Comparison of ENCODE assay signal across 23 cellular contexts in the genomic region with DNA sequence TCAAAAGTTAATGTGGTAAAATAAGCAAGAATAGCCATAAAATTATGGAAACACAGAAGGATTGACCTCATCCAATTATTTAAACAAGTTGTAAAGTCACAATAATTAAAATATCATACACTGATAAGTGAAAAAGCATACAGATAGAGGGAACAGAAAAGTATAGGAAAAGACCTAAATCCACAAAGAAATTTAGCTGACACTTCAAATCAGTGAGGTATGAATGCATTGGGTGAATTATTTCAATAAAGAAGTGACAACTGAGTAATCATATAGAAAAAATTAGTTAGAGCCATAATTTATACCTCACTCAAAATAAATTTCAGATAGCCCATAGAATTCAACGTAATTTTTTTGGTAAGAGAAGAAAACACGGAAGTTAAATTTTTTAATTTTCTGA.
"Had no signal": no experiment of that assay in that cellular context is flagged by ENCODE, and none has a peak within 500 bp of the region (broad histone marks: within the 10 kb centered on the region; RNA-seq: fewer than 3 reads in every experiment).

No MANE protein-coding gene starts in this region.

- ATAC-seq: T-cell had no signal

- H3K9me3 ChIP-seq: SK-N-SH had no signal

- H3K9me2 ChIP-seq: SK-N-SH had no signal

- H3K27ac ChIP-seq: KMS-11, RWPE1 had no signal

- DNase-seq: IMR-90, MV-4-11, NCI-H1048, NCI-H1105, NCI-H1417, NCI-H146, NCI-H1694 treated with DMSO at 0.1 percent for 48 hours, NCI-H1930, NCI-H2081, NCI-H2107, NCI-H226, NCI-H446, NCI-H510A, NCI-H524 treated with DMSO at 0.1 percent for 48 hours, NCI-H69, NCI-H774, OCI-M1, SHP77, SK-N-SH, SW 1271, T-cell had no signal

- H3K4me2 ChIP-seq: KMS-11, SK-N-SH had no signal
